Comparison of ENCODE assay signal across 10 cellular contexts in genomic region chr3:114380233-114380645, GRCh38.
DNase-seq lines count a peak whose midpoint lies in the region; ATAC-seq and TF ChIP-seq lines count a peak whose summit lies in the region.
"Had no signal": no experiment of that assay in that cellular context is flagged by ENCODE, and none has a peak within 500 bp of the region (broad histone marks: within the 10 kb centered on the region; RNA-seq: fewer than 3 reads in every experiment).

No MANE protein-coding gene starts in this region.

- peak overlapping the region; percentile 96 for H3K27ac ChIP-seq in caudate nucleus (ENCODE audit: low read depth, low read length)
- H3K27ac ChIP-seq in gastrocnemius medialis: peak overlapping the region; percentile 64 to 87 (median 72)

- H3K4me3 ChIP-seq in gastrocnemius medialis: no peak overlapping the region

- in situ Hi-C loops in gastrocnemius medialis (cut with MboI; ENCODE audit: low sequenced_read_pairs in 4 of 4): loop anchor here in 1 of 4 donors (10.0 kb wide), 1 partner anchor 245 kb away; no protein-coding TSS in a partner anchor

- peak; percentile 68 to 78 for ATAC-seq in gastrocnemius medialis
- ATAC-seq: T-cell had no signal

- TF ChIP-seq CTCF in gastrocnemius medialis (IDR thresholded peaks at IDR 0.05 in 4 of 5, conservative IDR thresholded peaks at IDR 0.05 in 1 of 5): no peak

- DNase-seq in EL (peak; percentile 74), caudate nucleus (lab: John Stamatoyannopoulos, UW) (peak in 56 of 61 donors; percentile 7 to 85 (median 60)), iPS-NIHi7 (ENCODE audit: extremely low spot score) (peak; percentile 26), gastrocnemius medialis (peak; percentile 72 to 77), MV-4-11 (lab: John Stamatoyannopoulos, UW) (no peak), SHP77 treated with DMSO at 0.1 percent for 48 hours (lab: John Stamatoyannopoulos, UW) (no peak)
- DNase-seq in stimulated activated CD4-positive, alpha-beta T cell treated with anti-CD3 and anti-CD28 coated beads, Interleukin-1b, Interleukin-23, amount 100 ng/mL, for 48 hours: no peak
- no peak for DNase-seq in effector CD4-positive, alpha-beta T cell
- DNase-seq: stimulated activated CD4-positive, alpha-beta T cell treated with anti-CD3 and anti-CD28 coated beads, Interleukin-15, amount 100 ng/mL, for 24 hours; T-cell had no signal

- intact Hi-C loops in gastrocnemius medialis (cut with DNase I; ENCODE audit: low total_unique reads): loop anchor here (5.0 to 10.0 kb wide), 4 partner anchors 72 to 712 kb away; no protein-coding TSS in a partner anchor

- no peaks in the 10 kb centered on the region for H3K36me3 ChIP-seq in gastrocnemius medialis

- no peak for TF ChIP-seq POLR2A in gastrocnemius medialis (IDR thresholded peaks at IDR 0.05)

- H3K27me3 ChIP-seq in gastrocnemius medialis: no peaks in the 10 kb centered on the region

- no peaks in the 10 kb centered on the region for H3K9me3 ChIP-seq in gastrocnemius medialis

- H3K4me1 ChIP-seq in gastrocnemius medialis: peaks cover 90 to 93% of the 10 kb centered on the region in 2 donors

Comparison
In these comparisons a context has a peak if more than half of its experiments do, and no peak if none do; other contexts are left out.
1. DNase-seq: peak in EL (single experiment), caudate nucleus (56 of 61), iPS-NIHi7 (single experiment) and gastrocnemius medialis (2 of 2); none in stimulated activated CD4-positive, alpha-beta T cell treated with anti-CD3 and anti-CD28 coated beads, Interleukin-1b, Interleukin-23, amount 100 ng/mL, for 48 hours (single experiment), MV-4-11 (single experiment), SHP77 treated with DMSO at 0.1 percent for 48 hours (single experiment) and effector CD4-positive, alpha-beta T cell (single experiment).